In genomic region chr14:102511538-102511937, GRCh38 we compare ENCODE assay signal across 22 cellular contexts. TPM values are rescaled to one million over a fixed set of nuclear protein-coding genes. Genes with fewer than 3 reads are reported as not detected.
DNase-seq lines count a peak whose midpoint lies in the region; ATAC-seq and TF ChIP-seq lines count a peak whose summit lies in the region.
"Had no signal": no experiment of that assay in that cellular context is flagged by ENCODE, and none has a peak within 500 bp of the region (broad histone marks: within the 10 kb centered on the region; RNA-seq: fewer than 3 reads in every experiment).

No MANE protein-coding gene starts in this region.

- no peaks in the 10 kb centered on the region for H3K36me3 Mint-ChIP-seq in CD4-positive, CD25-positive, alpha-beta regulatory T cell
- H3K36me3 Mint-ChIP-seq in activated T-helper 17 cell treated with anti-CD3 and anti-CD28 coated beads, Interleukin-2, amount 50 U/mL, for 72 hours (ENCODE audit: low read depth) = no peaks in the 10 kb centered on the region

- DNase-seq in CD4-positive, CD25-positive, alpha-beta regulatory T cell = no peak
- DNase-seq in HCT116 (ENCODE audit: low read depth, low spot score) (no peak), esophagus squamous epithelium (lab: John Stamatoyannopoulos, UW) (no peak), osteoblast (ENCODE audit: insufficient read length, low spot score, missing footprints) (peak; percentile 72)
- DNase-seq: activated CD4-positive, alpha-beta T cell treated with anti-CD3 and anti-CD28 coated beads, Interleukin-2, amount 50 U/mL, for 1 hour; C1 segment of cervical spinal cord; caudate nucleus; DMS79; effector memory CD4-positive, alpha-beta T cell; HCEC 1CT; KG1; mesenchymal stem cell; NCI-H1048; NCI-H524 treated with DMSO at 0.1 percent for 48 hours; SK-N-SH; stimulated activated CD4-positive, alpha-beta T cell treated with anti-CD3 and anti-CD28 coated beads, Interleukin-4, amount 100 ng/mL, for 24 hours had no signal

- no peak overlapping the region for H3K4me3 ChIP-seq in CD4-positive, CD25-positive, alpha-beta regulatory T cell (ENCODE audit: low read depth, low read length)
- H3K4me3 ChIP-seq in HCT116 (replicated peaks in 1 of 2; ENCODE audit: low read depth in 1 of 2, low read length in 2 of 2) = no peak overlapping the region
- H3K4me3 ChIP-seq in esophagus squamous epithelium = no peak overlapping the region
- no peak overlapping the region for H3K4me3 ChIP-seq in osteoblast (ENCODE audit: insufficient read depth, low read length)
- H3K4me3 ChIP-seq: ovary had no signal

- TF ChIP-seq CTCF in HCT116 (IDR thresholded peaks at IDR 0.05 in 2 of 3, conservative IDR thresholded peaks at IDR 0.05 in 1 of 3; ENCODE audit: borderline replicate concordance in 1 of 3, insufficient read depth in 1 of 3, low read depth in 2 of 3, low read length in 2 of 3) (no peak), esophagus squamous epithelium (IDR thresholded peaks at IDR 0.05) (no peak), osteoblast (IDR thresholded peaks at IDR 0.05; ENCODE audit: extremely low read depth, low read depth, low read length) (no peak)

- no peak overlapping the region for H3K27ac ChIP-seq in CD4-positive, CD25-positive, alpha-beta regulatory T cell (ENCODE audit: insufficient read depth, low read length, poor library complexity, severe bottlenecking)
- H3K27ac ChIP-seq in HCT116 (ENCODE audit: low read depth, low read length) (peak overlapping the region; percentile 69; the same call in 1 of the 2 replicates), esophagus squamous epithelium (peak overlapping the region in 3 of 4 donors; percentile 88 to 95 (median 91)), osteoblast (ENCODE audit: low read depth, low read length) (no peak overlapping the region)
- H3K27ac ChIP-seq: ovary had no signal

- H3K9ac ChIP-seq in HCT116 (ENCODE audit: low read length) = no peak overlapping the region
- H3K9ac ChIP-seq: SK-N-SH had no signal

- H3K27me3 ChIP-seq in CD4-positive, CD25-positive, alpha-beta regulatory T cell (ENCODE audit: control insufficient read depth, insufficient read depth, low read length) = no peaks in the 10 kb centered on the region
- no peaks in the 10 kb centered on the region for H3K27me3 ChIP-seq in HCT116 (ENCODE audit: insufficient read depth, low read length)
- H3K27me3 ChIP-seq in esophagus squamous epithelium = no peaks in the 10 kb centered on the region
- H3K27me3 ChIP-seq in osteoblast (ENCODE audit: insufficient read depth, low read length) = no peaks in the 10 kb centered on the region
- H3K27me3 ChIP-seq: ovary had no signal

- H3K36me3 ChIP-seq in CD4-positive, CD25-positive, alpha-beta regulatory T cell (ENCODE audit: control insufficient read depth, insufficient read depth, low read length) = no peaks in the 10 kb centered on the region
- H3K36me3 ChIP-seq in HCT116 (ENCODE audit: control insufficient read depth in 1 of 2, insufficient read depth in 2 of 2, low read length in 2 of 2) (no peaks in the 10 kb centered on the region), esophagus squamous epithelium (peaks cover 0 to 14% (median 0%) of the 10 kb centered on the region in 3 donors), osteoblast (ENCODE audit: insufficient read depth, low read length) (peaks cover 2% of the 10 kb centered on the region)
- H3K36me3 ChIP-seq: ovary had no signal

- H3K27me3 Mint-ChIP-seq in CD4-positive, CD25-positive, alpha-beta regulatory T cell = peaks cover 5% of the 10 kb centered on the region
- H3K27me3 Mint-ChIP-seq in activated T-helper 17 cell treated with anti-CD3 and anti-CD28 coated beads, Interleukin-2, amount 50 U/mL, for 72 hours = no peaks in the 10 kb centered on the region

- no peaks in the 10 kb centered on the region for H3K9me3 ChIP-seq in CD4-positive, CD25-positive, alpha-beta regulatory T cell (ENCODE audit: control insufficient read depth in 2 of 2, low read length in 2 of 2)
- H3K9me3 ChIP-seq in HCT116 (ENCODE audit: control insufficient read depth in 1 of 2, insufficient read depth in 1 of 2, low read depth in 1 of 2, low read length in 2 of 2) (no peaks in the 10 kb centered on the region), esophagus squamous epithelium (no peaks in the 10 kb centered on the region), osteoblast (ENCODE audit: low read depth, low read length) (no peaks in the 10 kb centered on the region)
- H3K9me3 ChIP-seq: ovary, SK-N-SH had no signal

- intact Hi-C loops in HCT116 (cut with micrococcal nuclease) (no loop called here), esophagus squamous epithelium (cut with DNase I) (no loop called here)

- peak overlapping the region; percentile 33 to 89 (median 79) for H3K4me3 Mint-ChIP-seq in CD4-positive, CD25-positive, alpha-beta regulatory T cell
- H3K4me3 Mint-ChIP-seq in activated T-helper 17 cell treated with anti-CD3 and anti-CD28 coated beads, Interleukin-2, amount 50 U/mL, for 72 hours = no peak overlapping the region

- H4K20me1 ChIP-seq in HCT116 (ENCODE audit: insufficient read depth) (no peaks in the 10 kb centered on the region), osteoblast (ENCODE audit: insufficient read depth, low read length) (no peaks in the 10 kb centered on the region)

- H3K4me1 Mint-ChIP-seq in CD4-positive, CD25-positive, alpha-beta regulatory T cell = peaks cover 0 to 27% (median 6%) of the 10 kb centered on the region in 4 donors
- H3K4me1 Mint-ChIP-seq in activated T-helper 17 cell treated with anti-CD3 and anti-CD28 coated beads, Interleukin-2, amount 50 U/mL, for 72 hours = no peaks in the 10 kb centered on the region

- H3K9me2 ChIP-seq in HCT116 (ENCODE audit: insufficient read depth) = no peaks in the 10 kb centered on the region
- H3K9me2 ChIP-seq: SK-N-SH had no signal

- no TSS peak for BruUV-seq in HCT116 (replicated peaks; lab: Mats Ljungman, UMichigan)

- no peak for ATAC-seq in CD4-positive, CD25-positive, alpha-beta regulatory T cell (ENCODE audit: low read depth in 2 of 2)
- ATAC-seq in HCT116 = no peak
- no peak for ATAC-seq in activated T-helper 17 cell treated with anti-CD3 and anti-CD28 coated beads, Interleukin-2, amount 50 U/mL, for 72 hours (replicated peaks)
- no peak for ATAC-seq in GM21723 (IDR thresholded peaks at IDR 0.05; ENCODE audit: unreplicated experiment)
- ATAC-seq in HG03439 (IDR thresholded peaks at IDR 0.05; ENCODE audit: unreplicated experiment) = no peak
- ATAC-seq: PC-3 had no signal

- TF ChIP-seq POLR2A in HCT116 (IDR thresholded peaks at IDR 0.05; ENCODE audit: borderline replicate concordance, extremely low read depth, insufficient read depth, insufficient read length) (no peak), esophagus squamous epithelium (IDR thresholded peaks at IDR 0.05) (no peak)

- RAD21 ChIA-PET in HCT116 (lab: Charles Lee; ENCODE audit: low non-redundant PET in 1 of 2, low total read pairs in 2 of 2, uncharacterized antibody in 2 of 2, unreplicated experiment in 2 of 2) = no interaction called here

- no peak for TF ChIP-seq RAD21 in HCT116 (IDR thresholded peaks at IDR 0.05; ENCODE audit: low read depth)

- H3K27ac Mint-ChIP-seq in CD4-positive, CD25-positive, alpha-beta regulatory T cell = peak overlapping the region in 1 of 3 donors; percentile 14
- no peak overlapping the region for H3K27ac Mint-ChIP-seq in activated T-helper 17 cell treated with anti-CD3 and anti-CD28 coated beads, Interleukin-2, amount 50 U/mL, for 72 hours
- H3K27ac Mint-ChIP-seq: activated T-cell treated with anti-CD3 and anti-CD28 coated beads, Interleukin-2, amount 50 U/mL, for 24 hours had no signal

- H3K79me2 ChIP-seq in HCT116 (ENCODE audit: insufficient read depth, low read length) (peaks cover 6% of the 10 kb centered on the region; the same call in 1 of the 2 replicates), osteoblast (ENCODE audit: insufficient read depth, low read length) (peaks cover 6% of the 10 kb centered on the region)

- 79 to 87% methylated on average over 4 to 5 of the region's 5 CpGs for WGBS in esophagus squamous epithelium, 2 donors

- H3K4me2 ChIP-seq in HCT116 (ENCODE audit: low read length) = peak overlapping the region; percentile 96; the same call in 1 of the 2 replicates
- no peak overlapping the region for H3K4me2 ChIP-seq in osteoblast (ENCODE audit: insufficient read depth, low read length)
- H3K4me2 ChIP-seq: SK-N-SH had no signal

- CTCF ChIA-PET in HCT116 (lab: Charles Lee) = interaction anchor here (1.0 kb wide), 1 partner anchor 13 kb away, joined by 3 read pairs; no protein-coding TSS in a partner anchor

- peaks cover 18% of the 10 kb centered on the region for H3K4me1 ChIP-seq in CD4-positive, CD25-positive, alpha-beta regulatory T cell (ENCODE audit: control insufficient read depth, insufficient read depth, low read length, poor library complexity, severe bottlenecking)
- peaks cover 22 to 33% of the 10 kb centered on the region in 2 experiments for H3K4me1 ChIP-seq in HCT116 (ENCODE audit: control insufficient read depth in 1 of 2, insufficient read depth in 2 of 2, low read length in 2 of 2)
- H3K4me1 ChIP-seq in esophagus squamous epithelium = peaks cover 21 to 39% (median 26%) of the 10 kb centered on the region in 3 donors
- peaks cover 12% of the 10 kb centered on the region for H3K4me1 ChIP-seq in osteoblast (ENCODE audit: insufficient read depth, low read length)

- POLR2A ChIA-PET in HCT116 (lab: Charles Lee) = no interaction called here

- no peaks in the 10 kb centered on the region for H3K9me3 Mint-ChIP-seq in CD4-positive, CD25-positive, alpha-beta regulatory T cell
- H3K9me3 Mint-ChIP-seq in activated T-helper 17 cell treated with anti-CD3 and anti-CD28 coated beads, Interleukin-2, amount 50 U/mL, for 72 hours = no peaks in the 10 kb centered on the region
- H3K9me3 Mint-ChIP-seq: activated T-cell treated with anti-CD3 and anti-CD28 coated beads, Interleukin-2, amount 50 U/mL, for 24 hours had no signal

- H2AFZ ChIP-seq in HCT116 (ENCODE audit: low read depth, low read length, poor library complexity, severe bottlenecking) (no peak overlapping the region), osteoblast (ENCODE audit: low read length) (no peak overlapping the region)

TF ChIP-seq in HCT116, 20 proteins besides CTCF, POLR2A, EP300 and RAD21 (continues in another document):
- TF ChIP-seq ELF1 (IDR thresholded peaks at IDR 0.05; ENCODE audit: borderline replicate concordance, low read depth) (no peak), TCF7L2 (IDR thresholded peaks at IDR 0.05; ENCODE audit: borderline replicate concordance, extremely low read depth, insufficient read depth, insufficient read length) (no peak), EZH2phosphoT487 (IDR thresholded peaks at IDR 0.05; ENCODE audit: borderline replicate concordance) (no peak), EGR1 (IDR thresholded peaks at IDR 0.05; ENCODE audit: low read depth) (no peak), SIN3A (IDR thresholded peaks at IDR 0.05; ENCODE audit: low read depth) (no peak), JUND (IDR thresholded peaks at IDR 0.05) (no peak), POLR2AphosphoS5 (IDR thresholded peaks at IDR 0.05; ENCODE audit: low read depth, low read length) (no peak)

RNA-seq across cellular contexts. Expression of gene ANKRD9, which starts 2.0 kb away (rescaled TPM):
- total RNA-seq in CD4-positive, CD25-positive, alpha-beta regulatory T cell = 7.1 TPM
- polyA plus RNA-seq in CD4-positive, CD25-positive, alpha-beta regulatory T cell = 1 to 10 TPM in 2 of 4 donors, under 1 TPM in 2; 0.69 to 2.3 (median 1.4) TPM
- total RNA-seq in HCT116 (2021; ENCODE audit: unreplicated experiment) (29.0 TPM), esophagus squamous epithelium (10 to 100 TPM; 20.0 to 39.0 (median 30.2) TPM), osteoblast (13.6 and 15.6 TPM in 2 replicates)
- 27.6 and 33.8 TPM in 2 replicates for polyA plus RNA-seq in HCT116 (2012)
- 1 to 10 TPM; 6.0 to 6.9 TPM for total RNA-seq in activated T-helper 17 cell treated with anti-CD3 and anti-CD28 coated beads, Interleukin-2, amount 50 U/mL, for 72 hours

Comparison
In these comparisons a context has a peak if more than half of its experiments do, and no peak if none do; other contexts are left out.
1. H3K27ac ChIP-seq: peak in HCT116 (single experiment) and esophagus squamous epithelium (3 of 4); none in CD4-positive, CD25-positive, alpha-beta regulatory T cell (single experiment) and osteoblast (single experiment).